Comparison of ENCODE assay signal across 36 cellular contexts in the genomic region with DNA sequence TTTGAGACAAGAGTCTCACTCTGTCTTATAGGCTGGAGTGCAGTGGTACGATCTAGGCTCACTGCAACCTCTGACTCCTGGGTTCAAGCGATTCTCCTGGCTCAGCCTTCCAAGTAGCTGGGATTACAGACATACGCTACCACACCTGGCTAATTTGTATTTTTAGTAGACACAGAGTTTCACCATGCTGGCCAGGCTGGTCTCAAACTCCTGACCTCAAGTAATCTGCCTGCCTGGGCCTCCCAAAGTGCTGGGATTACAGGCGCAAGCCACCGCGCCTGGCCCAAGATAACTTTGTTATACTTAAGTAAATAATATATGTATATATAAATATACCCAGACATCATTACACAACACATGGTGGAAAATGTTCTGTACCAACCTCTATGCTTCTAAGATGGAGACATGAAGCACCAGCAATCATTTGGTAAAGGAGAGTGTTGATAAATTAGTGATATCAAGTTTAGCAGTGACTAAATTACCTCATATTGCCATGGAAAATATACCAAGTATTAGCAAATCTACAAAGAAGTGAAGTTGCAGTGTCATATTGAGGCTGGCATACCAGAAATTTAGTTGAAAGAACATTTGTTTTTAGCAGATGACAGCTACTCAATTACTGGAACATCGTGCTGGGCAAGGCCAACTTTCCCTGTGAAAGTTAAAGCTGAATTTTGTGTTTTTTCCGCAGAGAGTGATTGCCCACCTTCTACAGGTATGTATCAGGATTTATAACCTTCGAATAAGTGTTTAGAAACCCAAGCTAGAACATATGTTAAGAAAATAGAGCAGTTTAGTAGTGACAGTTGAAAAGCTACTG.
"Had no signal": no experiment of that assay in that cellular context is flagged by ENCODE, and none has a peak within 500 bp of the region (broad histone marks: within the 10 kb centered on the region; RNA-seq: fewer than 3 reads in every experiment).

No MANE protein-coding gene starts in this region.

- H3K9me3 ChIP-seq: MG63 had no signal

- H3K36me3 ChIP-seq: MG63 had no signal

- H3K4me3 ChIP-seq: MG63 had no signal

- H3K27me3 ChIP-seq: MG63 had no signal

- DNase-seq: Kasumi-1, MG63, MM.1S, MV-4-11, NCI-H1048, NCI-H1092, NCI-H1092 treated with DMSO at 0.1 percent for 48 hours, NCI-H1105, NCI-H1105 treated with DMSO at 0.1 percent for 48 hours, NCI-H1417, NCI-H1417 treated with DMSO at 0.1 percent for 48 hours, NCI-H1436, NCI-H1436 treated with DMSO at 0.1 percent for 48 hours, NCI-H146, NCI-H1694, NCI-H1694 treated with DMSO at 0.1 percent for 48 hours, NCI-H187, NCI-H187 treated with DMSO at 0.1 percent for 48 hours, NCI-H1930, NCI-H2029, NCI-H2029 treated with DMSO at 0.1 percent for 48 hours, NCI-H2081, NCI-H2081 treated with DMSO at 0.1 percent for 48 hours, NCI-H2107, NCI-H2171, NCI-H2171 treated with DMSO at 0.1 percent for 48 hours, NCI-H2227 treated with DMSO at 0.1 percent for 48 hours, NCI-H226, NCI-H345, NCI-H446, NCI-H446 treated with DMSO at 0.1 percent for 48 hours, NCI-H510A, NCI-H510A treated with DMSO at 0.1 percent for 48 hours, NCI-H524, NCI-H524 treated with DMSO at 0.1 percent for 48 hours, NCI-H526 had no signal
